10 cellular contexts compared by ENCODE assay signal in the genomic region with DNA sequence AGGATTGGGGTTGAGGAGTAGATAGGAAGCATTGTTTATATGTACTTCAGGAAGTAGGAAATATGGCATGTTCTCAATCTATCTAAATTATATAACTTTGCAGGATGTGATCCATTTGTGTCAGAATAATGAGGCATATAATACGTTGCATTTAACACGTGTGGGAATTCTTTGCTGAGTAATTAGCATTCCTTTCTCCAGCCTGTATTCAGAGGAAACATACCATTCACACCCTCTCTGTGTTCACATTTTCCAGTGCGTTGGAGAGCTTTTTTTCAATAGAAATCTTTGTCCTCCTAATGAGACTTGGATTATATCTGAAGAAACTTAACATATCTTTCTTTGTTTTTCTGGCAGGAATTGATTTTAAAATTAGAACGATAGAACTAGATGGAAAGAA. TPM values are rescaled to one million over a fixed set of nuclear protein-coding genes. Genes with fewer than 3 reads are reported as not detected.
DNase-seq lines count a peak whose midpoint lies in the region; ATAC-seq and TF ChIP-seq lines count a peak whose summit lies in the region.
"Had no signal": no experiment of that assay in that cellular context is flagged by ENCODE, and none has a peak within 500 bp of the region (broad histone marks: within the 10 kb centered on the region; RNA-seq: fewer than 3 reads in every experiment).

No MANE protein-coding gene starts in this region.

- DNase-seq in HCEC 1CT (peak; percentile 53), glomerular visceral epithelial cell (ENCODE audit: extremely low spot score) (peak; percentile 38), sigmoid colon (no peak), DMS 273 (lab: John Stamatoyannopoulos, UW; ENCODE audit: unreplicated experiment) (no peak), NCI-H2196 treated with DMSO at 0.1 percent for 48 hours (lab: John Stamatoyannopoulos, UW; ENCODE audit: unreplicated experiment) (no peak), NCI-H1436 (lab: John Stamatoyannopoulos, UW) (no peak)
- no peak for DNase-seq in activated naive CD8-positive, alpha-beta T cell treated with anti-CD3 and anti-CD28 coated beads for 36 hours
- DNase-seq: NK-92 treated with Interleukin-12 subunit alpha and Interleukin-12 subunit beta, amount 100 ng/mL, for 24 hours had no signal

- TF ChIP-seq CTCF in sigmoid colon (IDR thresholded peaks at IDR 0.05), result no peak

- no peak overlapping the region for H3K4me3 ChIP-seq in sigmoid colon

- ATAC-seq in GM18867 (IDR thresholded peaks at IDR 0.05; ENCODE audit: unreplicated experiment), result no peak

- H3K9me3 ChIP-seq in sigmoid colon, result no peaks in the 10 kb centered on the region

- intact Hi-C loops in sigmoid colon (cut with DNase I), result no loop called here

- H3K36me3 Mint-ChIP-seq in activated naive CD8-positive, alpha-beta T cell treated with anti-CD3 and anti-CD28 coated beads for 36 hours, result peaks cover 78% of the 10 kb centered on the region

- no peaks in the 10 kb centered on the region for H3K27me3 Mint-ChIP-seq in activated naive CD8-positive, alpha-beta T cell treated with anti-CD3 and anti-CD28 coated beads for 36 hours

- no peaks in the 10 kb centered on the region for H3K9me3 Mint-ChIP-seq in activated naive CD8-positive, alpha-beta T cell treated with anti-CD3 and anti-CD28 coated beads for 36 hours

- peak overlapping the region; percentile 33 to 66 (median 56) for H3K27ac ChIP-seq in sigmoid colon
- H3K27ac ChIP-seq: VCaP had no signal

- no peaks in the 10 kb centered on the region for H3K27me3 ChIP-seq in sigmoid colon

- no peak for TF ChIP-seq POLR2A in sigmoid colon (IDR thresholded peaks at IDR 0.05)

- H3K27ac Mint-ChIP-seq in activated naive CD8-positive, alpha-beta T cell treated with anti-CD3 and anti-CD28 coated beads for 36 hours, result peak overlapping the region; percentile 86

- no peak overlapping the region for H3K4me3 Mint-ChIP-seq in activated naive CD8-positive, alpha-beta T cell treated with anti-CD3 and anti-CD28 coated beads for 36 hours

- peaks cover 0 to 31% (median 27%) of the 10 kb centered on the region in 4 donors for H3K4me1 ChIP-seq in sigmoid colon

- 65 to 75% methylated on average over 4 of the region's 4 CpGs for WGBS in sigmoid colon, 2 donors

- TF ChIP-seq EP300 in sigmoid colon (IDR thresholded peaks at IDR 0.05), result no peak

- H3K36me3 ChIP-seq in sigmoid colon, result peaks cover 0 to 18% (median 2%) of the 10 kb centered on the region in 4 donors

- H3K4me1 Mint-ChIP-seq in activated naive CD8-positive, alpha-beta T cell treated with anti-CD3 and anti-CD28 coated beads for 36 hours, result peaks cover 63% of the 10 kb centered on the region

RNA-seq across cellular contexts. Expression of gene APH1B, which starts 33.0 kb away (rescaled TPM):
- total RNA-seq in activated naive CD8-positive, alpha-beta T cell treated with anti-CD3 and anti-CD28 coated beads for 36 hours, result 1 to 10 TPM; 9.3 to 9.4 TPM
- 10 to 100 TPM in 2 of 4 donors, 1 to 10 TPM in 2; 7.9 to 11.0 (median 9.9) TPM for total RNA-seq in sigmoid colon
- polyA plus RNA-seq in sigmoid colon, result 1 to 10 TPM; 1.8 to 6.9 (median 5.9) TPM

RNA-seq across cellular contexts. Expression of gene RAB8B, which starts 55.0 kb away (rescaled TPM):
- total RNA-seq in activated naive CD8-positive, alpha-beta T cell treated with anti-CD3 and anti-CD28 coated beads for 36 hours, result 100 to 1,000 TPM; 231 to 239 TPM
- total RNA-seq in sigmoid colon, result 10 to 100 TPM; 21.7 to 30.4 (median 29.8) TPM
- 10 to 100 TPM in 2 of 3 donors, 1 to 10 TPM in 1; 6.5 to 13.6 (median 10.8) TPM for polyA plus RNA-seq in sigmoid colon

Comparison
In these comparisons a context has a peak if more than half of its experiments do, and no peak if none do; other contexts are left out.
1. DNase-seq: peak in HCEC 1CT (single experiment) and glomerular visceral epithelial cell (single experiment); none in activated naive CD8-positive, alpha-beta T cell treated with anti-CD3 and anti-CD28 coated beads for 36 hours (single experiment), sigmoid colon (single experiment), DMS 273 (single experiment), NCI-H2196 treated with DMSO at 0.1 percent for 48 hours (single experiment) and NCI-H1436 (single experiment).
2. RNA of gene RAB8B, which starts 55.0 kb away (total RNA-seq): 231 to 239 TPM in activated naive CD8-positive, alpha-beta T cell treated with anti-CD3 and anti-CD28 coated beads for 36 hours; 21.7 to 30.4 TPM in sigmoid colon; every median in the first group is over 4 times any median in the second.